8 cellular contexts compared by ENCODE assay signal in genomic region chr17:30021708-30022317, GRCh38.
DNase-seq lines count a peak whose midpoint lies in the region; ATAC-seq and TF ChIP-seq lines count a peak whose summit lies in the region.

No MANE protein-coding gene starts in this region.

- H3K27ac Mint-ChIP-seq in type B pancreatic cell = no peak overlapping the region

- DNase-seq in activated CD4-positive, alpha-beta T cell treated with anti-CD3 and anti-CD28 coated beads for 4 hours = peak; percentile 10 to 37
- DNase-seq in activated CD4-positive, alpha-beta T cell treated with anti-CD3 and anti-CD28 coated beads for 1 hour = no peak
- DNase-seq in LHCN-M2 (ENCODE audit: low read depth) (peak; percentile 40), RWPE2 (ENCODE audit: low spot score) (no peak), cardiac fibroblast (ENCODE audit: low read depth in 2 of 2) (peak; percentile 70 to 73), type B pancreatic cell (ENCODE audit: extremely low spot score, unreplicated experiment) (no peak)

- H3K4me3 ChIP-seq in RWPE2 (ENCODE audit: severe bottlenecking) (no peak overlapping the region), cardiac fibroblast (replicated peaks in 1 of 2; ENCODE audit: low read depth in 2 of 2, low read length in 2 of 2) (no peak overlapping the region), liver (ENCODE audit: low read depth in 1 of 3, low read length in 3 of 3) (no peak overlapping the region)

- H3K9me3 ChIP-seq in RWPE2 (ENCODE audit: severe bottlenecking) (no peaks in the 10 kb centered on the region), liver (ENCODE audit: control insufficient read depth in 4 of 4, low read length in 3 of 4) (no peaks in the 10 kb centered on the region)

- no peaks in the 10 kb centered on the region for H3K27me3 Mint-ChIP-seq in type B pancreatic cell

- H3K4me1 Mint-ChIP-seq in type B pancreatic cell (ENCODE audit: unreplicated experiment) = no peaks in the 10 kb centered on the region

- H3K36me3 ChIP-seq in RWPE2 (ENCODE audit: low read depth) = no peaks in the 10 kb centered on the region
- no peaks in the 10 kb centered on the region for H3K36me3 ChIP-seq in liver (ENCODE audit: control insufficient read depth in 4 of 4, insufficient read depth in 3 of 4, low read depth in 1 of 4, low read length in 3 of 4)

- H3K9me3 Mint-ChIP-seq in type B pancreatic cell = no peaks in the 10 kb centered on the region

- no peaks in the 10 kb centered on the region for H3K36me3 Mint-ChIP-seq in type B pancreatic cell

- TF ChIP-seq CTCF in RWPE2 (IDR thresholded peaks at IDR 0.05; ENCODE audit: poor library complexity, severe bottlenecking) (peak; percentile 91), cardiac fibroblast (IDR thresholded peaks at IDR 0.05; ENCODE audit: low read depth, low read length) (peak; percentile 82), liver (IDR thresholded peaks at IDR 0.05; ENCODE audit: low read depth, low read length, missing input control) (peak; percentile 64), type B pancreatic cell (conservative IDR thresholded peaks at IDR 0.05) (peak; percentile 92)

- no peaks in the 10 kb centered on the region for H3K4me1 ChIP-seq in RWPE2 (ENCODE audit: insufficient read depth, poor library complexity, severe bottlenecking)
- H3K4me1 ChIP-seq in liver (ENCODE audit: control insufficient read depth in 4 of 4, insufficient read depth in 4 of 4, low read length in 3 of 4) = no peaks in the 10 kb centered on the region

- H3K27ac ChIP-seq in RWPE2 (ENCODE audit: poor library complexity, severe bottlenecking) = no peak overlapping the region
- H3K27ac ChIP-seq in liver (ENCODE audit: low read depth in 1 of 2, low read length in 2 of 2) = no peak overlapping the region

- no peak overlapping the region for H3K9ac ChIP-seq in liver (ENCODE audit: low read depth in 1 of 2, low read length in 2 of 2)

- 25% methylated on average over 4 of the region's 4 CpGs for WGBS in liver

- no peak overlapping the region for H3K4me3 Mint-ChIP-seq in type B pancreatic cell

- H3K27me3 ChIP-seq in RWPE2 (ENCODE audit: insufficient read depth, poor library complexity, severe bottlenecking) (peaks cover 5% of the 10 kb centered on the region), liver (ENCODE audit: control insufficient read depth in 4 of 4, insufficient read depth in 4 of 4, low read length in 3 of 4) (no peaks in the 10 kb centered on the region)

- TF ChIP-seq RAD21 in liver (IDR thresholded peaks at IDR 0.05) = peak; percentile 77 to 83

- 0 out of 3 replicates have a peak, but pooled peaks have one; percentile 40 for ATAC-seq in RWPE2 (ENCODE audit: low read depth)
- ATAC-seq in GM18502 (IDR thresholded peaks at IDR 0.05; ENCODE audit: poor library complexity, unreplicated experiment) = no peak

TF ChIP-seq in liver, 16 proteins besides CTCF, POLR2A, EP300 and RAD21:
- no peak for TF ChIP-seq FOXA2 (IDR thresholded peaks at IDR 0.05)
- TF ChIP-seq EGR1 (IDR thresholded peaks at IDR 0.05; ENCODE audit: low read depth in 2 of 2) = no peak
- TF ChIP-seq YY1 (IDR thresholded peaks at IDR 0.05) = no peak
- TF ChIP-seq GABPA (IDR thresholded peaks at IDR 0.05 in 1 of 2, conservative IDR thresholded peaks at IDR 0.05 in 1 of 2) = no peak
- TF ChIP-seq SP1 (IDR thresholded peaks at IDR 0.05) = no peak
- no peak for TF ChIP-seq MAX (IDR thresholded peaks at IDR 0.05)
- no peak for TF ChIP-seq TAF1 (conservative IDR thresholded peaks at IDR 0.05)
- TF ChIP-seq HNF4G (IDR thresholded peaks at IDR 0.05) = no peak
- no peak for TF ChIP-seq REST (IDR thresholded peaks at IDR 0.05)
- no peak for TF ChIP-seq NR2F2 (IDR thresholded peaks at IDR 0.05)
- no peak for TF ChIP-seq ZBTB33 (IDR thresholded peaks at IDR 0.05)
- TF ChIP-seq FOXA1 (IDR thresholded peaks at IDR 0.05) = no peak
- no peak for TF ChIP-seq JUND (IDR thresholded peaks at IDR 0.05)
- no peak for TF ChIP-seq HNF4A (conservative IDR thresholded peaks at IDR 0.05)
- no peak for TF ChIP-seq ATF3 (IDR thresholded peaks at IDR 0.05)
- no peak for TF ChIP-seq RXRA (IDR thresholded peaks at IDR 0.05)

Comparison
In these comparisons a context has a peak if more than half of its experiments do, and no peak if none do; other contexts are left out.
1. DNase-seq: peak in activated CD4-positive, alpha-beta T cell treated with anti-CD3 and anti-CD28 coated beads for 4 hours (2 of 2), LHCN-M2 (single experiment) and cardiac fibroblast (2 of 2); none in activated CD4-positive, alpha-beta T cell treated with anti-CD3 and anti-CD28 coated beads for 1 hour (single experiment), RWPE2 (single experiment) and type B pancreatic cell (single experiment).
2. Peak in every context shown above with its lines, with median percentiles within 50 percentile points of each other: CTCF ChIP-seq.